In genomic region chr16:2846511-2847310, GRCh38 we compare ENCODE assay signal across 13 cellular contexts. TPM values are rescaled to one million over a fixed set of nuclear protein-coding genes. Genes with fewer than 3 reads are reported as not detected.
DNase-seq lines count a peak whose midpoint lies in the region; ATAC-seq and TF ChIP-seq lines count a peak whose summit lies in the region.
"Had no signal": no experiment of that assay in that cellular context is flagged by ENCODE, and none has a peak within 500 bp of the region (broad histone marks: within the 10 kb centered on the region; RNA-seq: fewer than 3 reads in every experiment).

No MANE protein-coding gene starts in this region.

- H3K9me3 ChIP-seq in Peyer's patch (no peaks in the 10 kb centered on the region), neural progenitor cell (ENCODE audit: low read depth) (no peaks in the 10 kb centered on the region)
- H3K9me3 ChIP-seq: SJCRH30 had no signal

- H3F3A ChIP-seq in neural progenitor cell (ENCODE audit: low read depth) = no peaks in the 10 kb centered on the region

- H3K4me3 ChIP-seq in epithelial cell of proximal tubule (ENCODE audit: low read depth, low read length) (no peak overlapping the region), retinal pigment epithelial cell (ENCODE audit: low read length) (no peak overlapping the region), Peyer's patch (no peak overlapping the region), neural progenitor cell (no peak overlapping the region)
- H3K4me3 ChIP-seq: SJCRH30, tibial nerve had no signal

- H3K36me3 Mint-ChIP-seq in neural progenitor cell = no peaks in the 10 kb centered on the region

- H3K27ac ChIP-seq in Peyer's patch = no peak overlapping the region
- H3K27ac ChIP-seq in neural progenitor cell = no peak overlapping the region
- H3K27ac ChIP-seq: SJCRH30, tibial nerve had no signal

- H3K27me3 ChIP-seq in Peyer's patch (no peaks in the 10 kb centered on the region), neural progenitor cell (peaks cover 25% of the 10 kb centered on the region)
- H3K27me3 ChIP-seq: SJCRH30 had no signal

- H3K27ac Mint-ChIP-seq in neural progenitor cell = no peak overlapping the region

- H3K4me1 Mint-ChIP-seq in neural progenitor cell = no peaks in the 10 kb centered on the region

- peaks cover 9% of the 10 kb centered on the region for H3K27me3 Mint-ChIP-seq in neural progenitor cell (ENCODE audit: insufficient read depth, low read depth)

- TF ChIP-seq CTCF in epithelial cell of proximal tubule (conservative IDR thresholded peaks at IDR 0.05; ENCODE audit: low read depth, low read length) (no peak), retinal pigment epithelial cell (conservative IDR thresholded peaks at IDR 0.05; ENCODE audit: low read depth, low read length) (no peak), Peyer's patch (IDR thresholded peaks at IDR 0.05) (no peak), neural progenitor cell (IDR thresholded peaks at IDR 0.05) (no peak)

- no peak overlapping the region for H2AFZ ChIP-seq in neural progenitor cell (replicated peaks)

- H3K4me2 ChIP-seq in neural progenitor cell = no peak overlapping the region

- H3K36me3 ChIP-seq in Peyer's patch = no peaks in the 10 kb centered on the region
- no peaks in the 10 kb centered on the region for H3K36me3 ChIP-seq in neural progenitor cell
- H3K36me3 ChIP-seq: SJCRH30, tibial nerve had no signal

- no peaks in the 10 kb centered on the region for H4K20me1 ChIP-seq in neural progenitor cell (ENCODE audit: low read depth)

- peak; percentile 64 to 75 for ATAC-seq in activated CD4-positive, CD25-positive, alpha-beta regulatory T cell treated with anti-CD3 and anti-CD28 coated beads, Interleukin-2, amount 50 U/mL, for 24 hours

- TF ChIP-seq POLR2A in Peyer's patch (IDR thresholded peaks at IDR 0.05) = no peak

- no peak for DNase-seq in activated CD4-positive, CD25-positive, alpha-beta regulatory T cell (lab: John Stamatoyannopoulos, UW)
- DNase-seq in RPMI7951 (ENCODE audit: low read depth) (peak; percentile 70), epithelial cell of proximal tubule (ENCODE audit: low read depth) (peak; percentile 88), retinal pigment epithelial cell (ENCODE audit: low read depth) (peak; percentile 83), Peyer's patch (no peak), neural progenitor cell (ENCODE audit: low spot score) (no peak), NCI-H748 treated with DMSO at 0.1 percent for 48 hours (lab: John Stamatoyannopoulos, UW) (no peak)
- DNase-seq: 8988T, dermis blood vessel endothelial cell, nucleus accumbens, SJCRH30 had no signal

- peaks cover 2% of the 10 kb centered on the region for H3K9me3 Mint-ChIP-seq in neural progenitor cell

- no peak overlapping the region for H3K4me3 Mint-ChIP-seq in neural progenitor cell

- no peak overlapping the region for H3K9ac ChIP-seq in neural progenitor cell

- no peaks in the 10 kb centered on the region for H3K79me2 ChIP-seq in neural progenitor cell (ENCODE audit: low read depth)

- H3K4me1 ChIP-seq in Peyer's patch = peaks cover 0 to 8% (median 7%) of the 10 kb centered on the region in 4 donors
- no peaks in the 10 kb centered on the region for H3K4me1 ChIP-seq in neural progenitor cell
- H3K4me1 ChIP-seq: SJCRH30 had no signal

RNA-seq across cellular contexts. Expression of gene PRSS22, which starts 11.3 kb away (rescaled TPM):
- total RNA-seq in RPMI7951 (2014; rRNA removed; shearing (Covaris generic)) = 0.72 and 0.78 TPM in 2 replicates
- 9.5 and 11.1 TPM in 2 replicates for total RNA-seq in epithelial cell of proximal tubule
- total RNA-seq in Peyer's patch = 1 to 10 TPM in 3 of 4 donors, not detected in 1; 1.4 to 1.9 (median 1.8) TPM
- total RNA-seq in neural progenitor cell (ENCODE audit: low replicate concordance) = not detected in 2 replicates
- total RNA-seq: dermis blood vessel endothelial cell, SJCRH30, tibial nerve had no signal

RNA-seq across cellular contexts. Expression of gene ZG16B, which starts 16.6 kb away (rescaled TPM):
- 0.88 and 1.2 TPM in 2 replicates for total RNA-seq in RPMI7951 (2014; rRNA removed; shearing (Covaris generic))
- total RNA-seq in epithelial cell of proximal tubule = 0.06 and 2.1 TPM in 2 replicates
- total RNA-seq in Peyer's patch = 10 to 100 TPM in 1 of 4 donors, 1 to 10 TPM in 3; 2.5 to 13.0 (median 5.5) TPM
- total RNA-seq in neural progenitor cell (ENCODE audit: low replicate concordance) = not detected in 2 replicates
- total RNA-seq: SJCRH30, tibial nerve had no signal

RNA-seq across cellular contexts. Expression of gene PRSS21, which starts 29.7 kb away (rescaled TPM):
- not detected in 2 replicates for total RNA-seq in RPMI7951 (2014; rRNA removed; shearing (Covaris generic))
- total RNA-seq in epithelial cell of proximal tubule (0.87 and 4.6 TPM in 2 replicates), Peyer's patch (under 1 TPM in 1 of 4 donors, not detected in 3; 0.88 TPM), neural progenitor cell (ENCODE audit: low replicate concordance) (not detected in 2 replicates)
- total RNA-seq: SJCRH30, tibial nerve had no signal

RNA-seq across cellular contexts. Expression of gene FLYWCH2, which starts 36.3 kb away (rescaled TPM):
- 70.4 and 91.8 TPM in 2 replicates for total RNA-seq in RPMI7951 (2014; rRNA removed; shearing (Covaris generic))
- total RNA-seq in epithelial cell of proximal tubule = 49.6 and 55.5 TPM in 2 replicates
- 10 to 100 TPM; 40.8 to 61.3 (median 53.1) TPM for total RNA-seq in Peyer's patch
- 15.8 and 46.5 TPM in 2 replicates for total RNA-seq in neural progenitor cell (ENCODE audit: low replicate concordance)

RNA-seq across cellular contexts. Expression of gene PRSS41, which starts 48.4 kb away (rescaled TPM):
- not detected in 2 replicates for total RNA-seq in RPMI7951 (2014; rRNA removed; shearing (Covaris generic))
- not detected in 2 replicates for total RNA-seq in epithelial cell of proximal tubule
- total RNA-seq in Peyer's patch = not detected
- total RNA-seq in neural progenitor cell (ENCODE audit: low replicate concordance) = not detected in 2 replicates
- total RNA-seq: dermis blood vessel endothelial cell, SJCRH30, tibial nerve had no signal

Comparison
In these comparisons a context has a peak if more than half of its experiments do, and no peak if none do; other contexts are left out.
1. DNase-seq: peak in RPMI7951 (single experiment), epithelial cell of proximal tubule (single experiment) and retinal pigment epithelial cell (single experiment); none in activated CD4-positive, CD25-positive, alpha-beta regulatory T cell (0 of 4), Peyer's patch (0 of 3), neural progenitor cell (single experiment) and NCI-H748 treated with DMSO at 0.1 percent for 48 hours (single experiment).